In the genomic region with DNA sequence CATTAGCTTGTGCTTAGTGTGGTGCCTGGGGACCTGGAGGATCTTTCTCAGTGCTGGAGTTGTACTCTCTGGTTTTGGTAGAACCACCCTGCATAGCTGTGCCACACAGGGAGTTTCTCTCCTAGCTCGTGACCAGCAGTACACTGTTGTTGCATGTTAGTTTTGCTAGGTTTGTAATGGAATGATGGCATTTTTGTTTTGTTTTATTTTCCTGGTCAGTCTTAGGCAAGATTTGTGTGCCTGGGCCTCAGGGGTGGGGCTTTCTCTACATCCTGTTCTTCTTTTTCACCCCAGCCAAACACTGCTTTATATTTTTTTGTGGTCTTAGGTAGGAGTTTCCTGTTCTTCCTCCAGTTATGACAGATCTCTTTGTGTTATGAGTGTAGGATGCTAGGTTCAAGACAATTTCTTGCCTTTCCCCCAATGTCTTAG, we compare ENCODE assay signal across 8 cellular contexts.
DNase-seq lines count a peak whose midpoint lies in the region; ATAC-seq lines count a peak whose summit lies in the region.

No MANE protein-coding gene starts in this region.

- peaks cover 24% of the 10 kb centered on the region for H3K4me1 Mint-ChIP-seq in activated T-helper 17 cell treated with anti-CD3 and anti-CD28 coated beads, Interleukin-2, amount 50 U/mL, for 72 hours

- H3K27ac Mint-ChIP-seq in activated T-helper 17 cell treated with anti-CD3 and anti-CD28 coated beads, Interleukin-2, amount 50 U/mL, for 72 hours, result peak overlapping the region; percentile 70

- ATAC-seq in GM19328 (IDR thresholded peaks at IDR 0.05; ENCODE audit: unreplicated experiment), result peak; percentile 80
- ATAC-seq in HG03196 (IDR thresholded peaks at IDR 0.05; ENCODE audit: unreplicated experiment), result peak; percentile 86
- ATAC-seq in activated T-helper 17 cell treated with anti-CD3 and anti-CD28 coated beads, Interleukin-2, amount 50 U/mL, for 72 hours (replicated peaks), result peak; percentile 94

- peak; percentile 9 for DNase-seq in AG20443 (ENCODE audit: low spot score)
- DNase-seq in A172 (ENCODE audit: low spot score), result no peak
- no peak for DNase-seq in NCI-H446 (lab: John Stamatoyannopoulos, UW)
- DNase-seq in NCI-H2227 treated with DMSO at 0.1 percent for 48 hours (lab: John Stamatoyannopoulos, UW), result no peak
- no peak for DNase-seq in HuH-7 (ENCODE audit: low spot score)

- peaks cover 17% of the 10 kb centered on the region for H3K9me3 Mint-ChIP-seq in activated T-helper 17 cell treated with anti-CD3 and anti-CD28 coated beads, Interleukin-2, amount 50 U/mL, for 72 hours

- H3K4me3 Mint-ChIP-seq in activated T-helper 17 cell treated with anti-CD3 and anti-CD28 coated beads, Interleukin-2, amount 50 U/mL, for 72 hours, result peak overlapping the region; percentile 55

- no peaks in the 10 kb centered on the region for H3K36me3 Mint-ChIP-seq in activated T-helper 17 cell treated with anti-CD3 and anti-CD28 coated beads, Interleukin-2, amount 50 U/mL, for 72 hours (ENCODE audit: low read depth)

- H3K27me3 Mint-ChIP-seq in activated T-helper 17 cell treated with anti-CD3 and anti-CD28 coated beads, Interleukin-2, amount 50 U/mL, for 72 hours, result no peaks in the 10 kb centered on the region
